9 cellular contexts compared by ENCODE assay signal in genomic region chr17:52106638-52107261, GRCh38. TPM values are rescaled to one million over a fixed set of nuclear protein-coding genes. Genes with fewer than 3 reads are reported as not detected.
DNase-seq lines count a peak whose midpoint lies in the region; ATAC-seq and TF ChIP-seq lines count a peak whose summit lies in the region.
"Had no signal": no experiment of that assay in that cellular context is flagged by ENCODE, and none has a peak within 500 bp of the region (broad histone marks: within the 10 kb centered on the region; RNA-seq: fewer than 3 reads in every experiment).

No MANE protein-coding gene starts in this region.

- H3K9me3 Mint-ChIP-seq in activated CD4-positive, alpha-beta T cell treated with anti-CD3 and anti-CD28 coated beads, Interleukin-2, amount 10 ng/mL, durations not matched to agents 24 days and 14 days, result no peaks in the 10 kb centered on the region
- H3K9me3 Mint-ChIP-seq in progenitor cell of endocrine pancreas (ENCODE audit: low read depth), result no peaks in the 10 kb centered on the region

- no peaks in the 10 kb centered on the region for H3K36me3 Mint-ChIP-seq in activated CD4-positive, alpha-beta T cell treated with anti-CD3 and anti-CD28 coated beads, Interleukin-2, amount 10 ng/mL, durations not matched to agents 24 days and 14 days (ENCODE audit: low read depth)
- H3K36me3 Mint-ChIP-seq in progenitor cell of endocrine pancreas (ENCODE audit: insufficient read depth), result no peaks in the 10 kb centered on the region

- no peak for ATAC-seq in GM18867 (IDR thresholded peaks at IDR 0.05; ENCODE audit: unreplicated experiment)
- ATAC-seq: T-helper 17 cell had no signal

- DNase-seq in COLO829 (ENCODE audit: low spot score), result peak; percentile 67
- DNase-seq in GM19240 (ENCODE audit: insufficient read length, low spot score), result peak; percentile 10
- DNase-seq in NCI-H1930 (lab: John Stamatoyannopoulos, UW), result peak; percentile 1 to 31
- DNase-seq in activated CD4-positive, alpha-beta T cell treated with anti-CD3 and anti-CD28 coated beads, Interleukin-2, amount 10 ng/mL, durations not matched to agents 24 days and 14 days, result peak; percentile 79
- peak; percentile 14 for DNase-seq in fibroblast of the conjunctiva (ENCODE audit: low read depth)
- DNase-seq in progenitor cell of endocrine pancreas (ENCODE audit: low spot score, unreplicated experiment), result peak; percentile 21
- no peak for DNase-seq in NK-92 treated with Interleukin-12 subunit alpha and Interleukin-12 subunit beta, amount 100 ng/mL, for 24 hours (lab: John Stamatoyannopoulos, UW)

- H3K27ac Mint-ChIP-seq in activated CD4-positive, alpha-beta T cell treated with anti-CD3 and anti-CD28 coated beads, Interleukin-2, amount 10 ng/mL, durations not matched to agents 24 days and 14 days, result no peak overlapping the region
- no peak overlapping the region for H3K27ac Mint-ChIP-seq in progenitor cell of endocrine pancreas
- H3K27ac Mint-ChIP-seq: T-helper 17 cell had no signal

- no peak overlapping the region for H3K4me3 Mint-ChIP-seq in activated CD4-positive, alpha-beta T cell treated with anti-CD3 and anti-CD28 coated beads, Interleukin-2, amount 10 ng/mL, durations not matched to agents 24 days and 14 days
- no peak overlapping the region for H3K4me3 Mint-ChIP-seq in progenitor cell of endocrine pancreas (ENCODE audit: low read depth)
- H3K4me3 Mint-ChIP-seq: T-helper 17 cell had no signal

- no peaks in the 10 kb centered on the region for H3K27me3 Mint-ChIP-seq in activated CD4-positive, alpha-beta T cell treated with anti-CD3 and anti-CD28 coated beads, Interleukin-2, amount 10 ng/mL, durations not matched to agents 24 days and 14 days
- H3K27me3 Mint-ChIP-seq in progenitor cell of endocrine pancreas, result no peaks in the 10 kb centered on the region

- intact Hi-C loops in activated CD4-positive, alpha-beta T cell treated with anti-CD3 and anti-CD28 coated beads, Interleukin-2, amount 10 ng/mL, durations not matched to agents 24 days and 14 days (cut with micrococcal nuclease), result loop anchor here (5.0 kb wide), 1 partner anchor 734 kb away; no protein-coding TSS in a partner anchor

- TF ChIP-seq CTCF in progenitor cell of endocrine pancreas (IDR thresholded peaks at IDR 0.05; ENCODE audit: unreplicated experiment), result peak; percentile 94

- H3K4me1 Mint-ChIP-seq in activated CD4-positive, alpha-beta T cell treated with anti-CD3 and anti-CD28 coated beads, Interleukin-2, amount 10 ng/mL, durations not matched to agents 24 days and 14 days, result no peaks in the 10 kb centered on the region
- H3K4me1 Mint-ChIP-seq in progenitor cell of endocrine pancreas (ENCODE audit: low read depth), result no peaks in the 10 kb centered on the region

RNA-seq across cellular contexts. Expression of gene CA10, which starts 51.8 kb away (rescaled TPM):
- not detected in 2 replicates for total RNA-seq in activated CD4-positive, alpha-beta T cell treated with anti-CD3 and anti-CD28 coated beads, Interleukin-2, amount 10 ng/mL, durations not matched to agents 24 days and 14 days
- 0.27 and 0.53 TPM in 2 replicates for total RNA-seq in progenitor cell of endocrine pancreas
